In genomic region chr22:45273452-45274075, GRCh38 we compare ENCODE assay signal across 1 cellular context.
TF ChIP-seq lines count a peak whose summit lies in the region.

No MANE protein-coding gene starts in this region.

TF ChIP-seq in IMR-90, 13 proteins besides CTCF, POLR2A, EP300 and RAD21:
- TF ChIP-seq MXI1 (IDR thresholded peaks at IDR 0.05; ENCODE audit: borderline replicate concordance, low read depth, low read length) = no peak
- no peak for TF ChIP-seq RCOR1 (IDR thresholded peaks at IDR 0.05; ENCODE audit: insufficient replicate concordance, low read length)
- no peak for TF ChIP-seq RFX5 (IDR thresholded peaks at IDR 0.05; ENCODE audit: low read depth, low read length)
- TF ChIP-seq FOS (IDR thresholded peaks at IDR 0.05; ENCODE audit: low read depth, low read length) = no peak
- TF ChIP-seq MAZ (IDR thresholded peaks at IDR 0.05; ENCODE audit: borderline replicate concordance, low read depth, low read length) = no peak
- TF ChIP-seq MAFK (IDR thresholded peaks at IDR 0.05; ENCODE audit: low read depth, low read length) = no peak
- no peak for TF ChIP-seq NFE2L2 (IDR thresholded peaks at IDR 0.05; ENCODE audit: low read depth, low read length)
- TF ChIP-seq CHD1 (IDR thresholded peaks at IDR 0.05; ENCODE audit: low read depth, low read length) = no peak
- no peak for TF ChIP-seq ELK1 (IDR thresholded peaks at IDR 0.05; ENCODE audit: borderline replicate concordance, low read depth, low read length)
- no peak for TF ChIP-seq CEBPB (IDR thresholded peaks at IDR 0.05; ENCODE audit: low read depth, low read length)
- TF ChIP-seq BHLHE40 (IDR thresholded peaks at IDR 0.05; ENCODE audit: low read depth, low read length) = no peak
- TF ChIP-seq, protein P1, sequence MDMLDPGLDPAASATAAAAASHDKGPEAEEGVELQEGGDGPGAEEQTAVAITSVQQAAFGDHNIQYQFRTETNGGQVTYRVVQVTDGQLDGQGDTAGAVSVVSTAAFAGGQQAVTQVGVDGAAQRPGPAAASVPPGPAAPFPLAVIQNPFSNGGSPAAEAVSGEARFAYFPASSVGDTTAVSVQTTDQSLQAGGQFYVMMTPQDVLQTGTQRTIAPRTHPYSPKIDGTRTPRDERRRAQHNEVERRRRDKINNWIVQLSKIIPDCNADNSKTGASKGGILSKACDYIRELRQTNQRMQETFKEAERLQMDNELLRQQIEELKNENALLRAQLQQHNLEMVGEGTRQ (IDR thresholded peaks at IDR 0.05; ENCODE audit: low read depth, low read length) = no peak
TF ChIP-seq in IMR-90: peak in this region for 0.
